In the genomic region with DNA sequence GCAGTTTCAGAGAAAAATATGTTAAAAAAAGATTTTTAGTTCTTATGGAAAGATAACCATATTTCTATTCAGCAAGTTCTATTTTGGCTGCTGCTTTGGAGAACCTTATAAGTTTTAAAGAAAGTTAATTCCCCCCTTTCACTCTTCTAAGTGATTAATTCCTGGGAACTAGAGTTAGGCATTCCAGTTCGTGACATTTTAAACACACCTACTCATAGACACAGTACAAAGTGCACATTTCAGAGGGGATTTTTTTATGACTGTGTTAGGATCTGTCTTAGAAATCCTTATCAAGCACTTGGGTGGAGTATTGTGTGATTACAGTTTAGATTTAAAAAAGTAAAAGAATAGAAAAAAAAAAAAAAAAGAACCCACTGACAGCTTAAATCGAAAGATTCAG, we compare ENCODE assay signal across 20 cellular contexts. TPM values are rescaled to one million over a fixed set of nuclear protein-coding genes. Genes with fewer than 3 reads are reported as not detected.
DNase-seq lines count a peak whose midpoint lies in the region; ATAC-seq and TF ChIP-seq lines count a peak whose summit lies in the region.
"Had no signal": no experiment of that assay in that cellular context is flagged by ENCODE, and none has a peak within 500 bp of the region (broad histone marks: within the 10 kb centered on the region; RNA-seq: fewer than 3 reads in every experiment).

No MANE protein-coding gene starts in this region.

- H3K36me3 ChIP-seq in SK-N-SH (replicated peaks in 1 of 2; ENCODE audit: control insufficient read depth in 1 of 2, insufficient read depth in 2 of 2, low read length in 1 of 2), result no peaks in the 10 kb centered on the region
- H3K36me3 ChIP-seq in urinary bladder (ENCODE audit: insufficient read depth), result no peaks in the 10 kb centered on the region
- H3K36me3 ChIP-seq: BLaER1, tibial nerve had no signal

- ATAC-seq in SK-N-SH treated with all-trans-retinoic acid at 6 μM for 48 hours, result no peak
- ATAC-seq in GM21825 (IDR thresholded peaks at IDR 0.05; ENCODE audit: unreplicated experiment), result no peak
- ATAC-seq: activated CD4-positive, alpha-beta T cell treated with anti-CD3 and anti-CD28 coated beads for 36 hours had no signal

- no peaks in the 10 kb centered on the region for H3K9me2 ChIP-seq in SK-N-SH

- peak overlapping the region; percentile 23 for H3K27ac Mint-ChIP-seq in mesothelial cell of epicardium
- H3K27ac Mint-ChIP-seq: activated CD4-positive, alpha-beta T cell treated with anti-CD3 and anti-CD28 coated beads for 36 hours; activated naive CD8-positive, alpha-beta T cell had no signal

- peaks cover 54% of the 10 kb centered on the region for H3K27me3 Mint-ChIP-seq in mesothelial cell of epicardium (ENCODE audit: low read depth)

- no peaks in the 10 kb centered on the region for H3K27me3 ChIP-seq in SK-N-SH (ENCODE audit: insufficient read depth)
- H3K27me3 ChIP-seq: dorsolateral prefrontal cortex, tibial nerve had no signal

- H3F3A ChIP-seq in SK-N-SH (replicated peaks; ENCODE audit: insufficient read depth), result peaks cover 13% of the 10 kb centered on the region

- CTCF ChIA-PET in SK-N-SH (lab: Yijun Ruan, JAX), result no interaction called here

- peaks cover 35% of the 10 kb centered on the region for H3K79me2 ChIP-seq in SK-N-SH (ENCODE audit: insufficient read depth)
- H3K79me2 ChIP-seq: parathyroid adenoma had no signal

- no peaks in the 10 kb centered on the region for H3K36me3 Mint-ChIP-seq in mesothelial cell of epicardium
- H3K36me3 Mint-ChIP-seq: activated naive CD8-positive, alpha-beta T cell had no signal

- POLR2A ChIA-PET in SK-N-SH (lab: Yijun Ruan, JAX), result no interaction called here

- TF ChIP-seq CTCF in SK-N-SH (IDR thresholded peaks at IDR 0.05), result no peak
- TF ChIP-seq CTCF in choroid plexus epithelial cell (conservative IDR thresholded peaks at IDR 0.05; ENCODE audit: low read depth, low read length), result no peak
- TF ChIP-seq CTCF in mesothelial cell of epicardium (IDR thresholded peaks at IDR 0.05; ENCODE audit: unreplicated experiment), result no peak

- peaks cover 31% of the 10 kb centered on the region for H3K4me1 Mint-ChIP-seq in mesothelial cell of epicardium
- H3K4me1 Mint-ChIP-seq: activated CD4-positive, alpha-beta T cell treated with anti-CD3 and anti-CD28 coated beads for 36 hours had no signal

- H3K9ac ChIP-seq in SK-N-SH, result no peak overlapping the region
- H3K9ac ChIP-seq: BLaER1, parathyroid adenoma had no signal

- no peaks in the 10 kb centered on the region for H4K20me1 ChIP-seq in SK-N-SH (ENCODE audit: insufficient read depth)

- H3K9me3 Mint-ChIP-seq in mesothelial cell of epicardium, result peaks cover 3% of the 10 kb centered on the region

- no peak for TF ChIP-seq RAD21 in SK-N-SH (IDR thresholded peaks at IDR 0.05; ENCODE audit: low read length)

- peak overlapping the region; percentile 25 for H3K4me3 Mint-ChIP-seq in mesothelial cell of epicardium
- H3K4me3 Mint-ChIP-seq: activated CD4-positive, alpha-beta T cell treated with anti-CD3 and anti-CD28 coated beads for 36 hours; activated naive CD8-positive, alpha-beta T cell had no signal

- H3K27ac ChIP-seq in SK-N-SH (ENCODE audit: low read depth in 2 of 2, low read length in 1 of 2) (peak overlapping the region in 1 of 2 experiments; percentile 20; a peak in 2 of 4 replicates), urinary bladder (ENCODE audit: low read depth) (peak overlapping the region; percentile 27)
- H3K27ac ChIP-seq: 22Rv1, BLaER1, epithelial cell of prostate, parathyroid adenoma had no signal

- peaks cover 10 to 22% of the 10 kb centered on the region in 2 experiments; a peak in 3 of 4 replicates for H3K4me1 ChIP-seq in SK-N-SH (ENCODE audit: control insufficient read depth in 1 of 2, insufficient read depth in 2 of 2, low read depth in 1 of 2, low read length in 1 of 2)
- no peaks in the 10 kb centered on the region for H3K4me1 ChIP-seq in urinary bladder (ENCODE audit: insufficient read depth)
- H3K4me1 ChIP-seq: parathyroid adenoma had no signal

- intact Hi-C loops in posterior cingulate gyrus (cut with DNase I), result no loop called here

- peak overlapping the region; percentile 97 for H3K4me2 ChIP-seq in SK-N-SH
- H3K4me2 ChIP-seq: BLaER1 had no signal

- H3K9me3 ChIP-seq in SK-N-SH, result no peaks in the 10 kb centered on the region
- H3K9me3 ChIP-seq: tibial nerve had no signal

- no peak for TF ChIP-seq EP300 in SK-N-SH (IDR thresholded peaks at IDR 0.05; ENCODE audit: borderline replicate concordance in 1 of 2, low read depth in 1 of 2, low read length in 1 of 2)

- DNase-seq in SK-N-SH (no peak), choroid plexus epithelial cell (ENCODE audit: low read depth) (no peak), mesothelial cell of epicardium (ENCODE audit: low spot score in 2 of 2, unreplicated experiment in 2 of 2) (no peak), NCI-H2029 treated with DMSO at 0.1 percent for 48 hours (lab: John Stamatoyannopoulos, UW) (no peak), posterior cingulate gyrus (no peak)
- DNase-seq: activated CD4-positive, alpha-beta T cell treated with anti-CD3 and anti-CD28 coated beads for 36 hours; dorsolateral prefrontal cortex; NCI-H446; stimulated activated CD4-positive, alpha-beta T cell treated with anti-CD3 and anti-CD28 coated beads, Interleukin-2, amount 100 ng/mL, for 24 hours; stimulated activated naive CD4-positive, alpha-beta T cell treated with Interleukin-2 at 50 U/mL for 16 hours; SW 1271 had no signal

- H3K4me3 ChIP-seq in SK-N-SH (ENCODE audit: low read depth in 2 of 2, low read length in 1 of 2), result no peak overlapping the region
- H3K4me3 ChIP-seq in choroid plexus epithelial cell (ENCODE audit: low read depth, low read length), result peak overlapping the region; percentile 75
- H3K4me3 ChIP-seq in urinary bladder (ENCODE audit: low read depth, low read length), result no peak overlapping the region
- H3K4me3 ChIP-seq: BLaER1, tibial nerve had no signal

- 66% methylated on average over 2 of the region's 2 CpGs for WGBS in SK-N-SH (ENCODE audit: low lambda C conversion rate)
- 15% methylated on average over 2 of the region's 2 CpGs for WGBS in urinary bladder

- no peak overlapping the region for H2AFZ ChIP-seq in SK-N-SH (ENCODE audit: low read depth)
- H2AFZ ChIP-seq: parathyroid adenoma had no signal

TF ChIP-seq in SK-N-SH, 30 proteins besides CTCF, POLR2A, EP300 and RAD21 (continues in another document):
- no peak for TF ChIP-seq TCF12 (IDR thresholded peaks at IDR 0.05)
- no peak for TF ChIP-seq TEAD4 (IDR thresholded peaks at IDR 0.05; ENCODE audit: borderline replicate concordance, insufficient read depth)
- TF ChIP-seq SIN3A (IDR thresholded peaks at IDR 0.05; ENCODE audit: borderline replicate concordance, low read depth, low read length), result no peak
- TF ChIP-seq EZH2phosphoT487 (IDR thresholded peaks at IDR 0.05; ENCODE audit: borderline replicate concordance, low read depth), result no peak
- no peak for TF ChIP-seq YY1 (IDR thresholded peaks at IDR 0.05; ENCODE audit: low read depth)
- TF ChIP-seq NRF1 (IDR thresholded peaks at IDR 0.05; ENCODE audit: low read depth, low read length), result no peak
- TF ChIP-seq, protein P1, sequence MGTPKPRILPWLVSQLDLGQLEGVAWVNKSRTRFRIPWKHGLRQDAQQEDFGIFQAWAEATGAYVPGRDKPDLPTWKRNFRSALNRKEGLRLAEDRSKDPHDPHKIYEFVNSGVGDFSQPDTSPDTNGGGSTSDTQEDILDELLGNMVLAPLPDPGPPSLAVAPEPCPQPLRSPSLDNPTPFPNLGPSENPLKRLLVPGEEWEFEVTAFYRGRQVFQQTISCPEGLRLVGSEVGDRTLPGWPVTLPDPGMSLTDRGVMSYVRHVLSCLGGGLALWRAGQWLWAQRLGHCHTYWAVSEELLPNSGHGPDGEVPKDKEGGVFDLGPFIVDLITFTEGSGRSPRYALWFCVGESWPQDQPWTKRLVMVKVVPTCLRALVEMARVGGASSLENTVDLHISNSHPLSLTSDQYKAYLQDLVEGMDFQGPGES (IDR thresholded peaks at IDR 0.05; ENCODE audit: low read depth, low read length), result no peak
- TF ChIP-seq MXI1 (IDR thresholded peaks at IDR 0.05; ENCODE audit: low read depth, low read length), result no peak
- no peak for TF ChIP-seq MAX (IDR thresholded peaks at IDR 0.05; ENCODE audit: low read depth)
- no peak for TF ChIP-seq TAF1 (IDR thresholded peaks at IDR 0.05; ENCODE audit: borderline replicate concordance, low read depth, low read length)

TF ChIP-seq in SK-N-SH treated with all-trans-retinoic acid at 6 μM for 48 hours, 23 proteins besides CTCF, POLR2A, EP300 and RAD21 (continues in another document):
- no peak for TF ChIP-seq OSR1 (CRISPR knock-in tag; IDR thresholded peaks at IDR 0.05)
- TF ChIP-seq ZNF565 (CRISPR knock-in tag; conservative IDR thresholded peaks at IDR 0.05; ENCODE audit: low read depth), result no peak
- TF ChIP-seq RARB (CRISPR knock-in tag; IDR thresholded peaks at IDR 0.05), result no peak
- no peak for TF ChIP-seq CSDC2 (CRISPR knock-in tag; IDR thresholded peaks at IDR 0.05)
- no peak for TF ChIP-seq ARNTL (CRISPR knock-in tag; IDR thresholded peaks at IDR 0.05; ENCODE audit: borderline replicate concordance, low read depth)
- no peak for TF ChIP-seq TOX (CRISPR knock-in tag; IDR thresholded peaks at IDR 0.05; ENCODE audit: borderline replicate concordance)
- no peak for TF ChIP-seq ZNF8 (CRISPR knock-in tag; IDR thresholded peaks at IDR 0.05)
- TF ChIP-seq, protein P2, sequence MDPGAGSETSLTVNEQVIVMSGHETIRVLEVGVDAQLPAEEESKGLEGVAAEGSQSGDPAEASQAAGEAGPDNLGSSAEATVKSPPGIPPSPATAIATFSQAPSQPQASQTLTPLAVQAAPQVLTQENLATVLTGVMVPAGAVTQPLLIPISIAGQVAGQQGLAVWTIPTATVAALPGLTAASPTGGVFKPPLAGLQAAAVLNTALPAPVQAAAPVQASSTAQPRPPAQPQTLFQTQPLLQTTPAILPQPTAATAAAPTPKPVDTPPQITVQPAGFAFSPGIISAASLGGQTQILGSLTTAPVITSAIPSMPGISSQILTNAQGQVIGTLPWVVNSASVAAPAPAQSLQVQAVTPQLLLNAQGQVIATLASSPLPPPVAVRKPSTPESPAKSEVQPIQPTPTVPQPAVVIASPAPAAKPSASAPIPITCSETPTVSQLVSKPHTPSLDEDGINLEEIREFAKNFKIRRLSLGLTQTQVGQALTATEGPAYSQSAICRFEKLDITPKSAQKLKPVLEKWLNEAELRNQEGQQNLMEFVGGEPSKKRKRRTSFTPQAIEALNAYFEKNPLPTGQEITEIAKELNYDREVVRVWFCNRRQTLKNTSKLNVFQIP (CRISPR knock-in tag; IDR thresholded peaks at IDR 0.05; ENCODE audit: borderline replicate concordance, low read depth), result no peak
- TF ChIP-seq ZFP30 (CRISPR knock-in tag; IDR thresholded peaks at IDR 0.05), result no peak
- no peak for TF ChIP-seq ZFP3 (CRISPR knock-in tag; IDR thresholded peaks at IDR 0.05)
- TF ChIP-seq ESRRG (CRISPR knock-in tag; IDR thresholded peaks at IDR 0.05), result no peak
- TF ChIP-seq ZNF70 (CRISPR knock-in tag; IDR thresholded peaks at IDR 0.05), result no peak

RNA-seq across cellular contexts. Expression of gene CDH11, which starts 3.5 kb away (rescaled TPM):
- polyA plus RNA-seq in SK-N-SH (2012; rRNA removed) (269 and 278 TPM in 2 replicates), urinary bladder (71.9 TPM)
- polyA plus RNA-seq in SK-N-SH (2012; cell fraction: cytosol; rRNA removed), result 135 and 215 TPM in 2 replicates
- polyA plus RNA-seq in SK-N-SH (2012; cell fraction: nucleus; rRNA removed), result 219 and 308 TPM in 2 replicates
- total RNA-seq in mesothelial cell of epicardium (333 to 376 TPM (median 359 TPM) in 3 replicates), urinary bladder (428 TPM)
- total RNA-seq: activated CD4-positive, alpha-beta T cell treated with anti-CD3 and anti-CD28 coated beads for 36 hours had no signal
